ENCODE assay signal across 8 cellular contexts in genomic region chr17:18858567-18859245, GRCh38. TPM values are rescaled to one million over a fixed set of nuclear protein-coding genes. Genes with fewer than 3 reads are reported as not detected.
DNase-seq lines count a peak whose midpoint lies in the region; FAIRE-seq and TF ChIP-seq lines count a peak whose summit lies in the region.

No MANE protein-coding gene starts in this region.

- TF ChIP-seq CTCF in A673 (conservative IDR thresholded peaks at IDR 0.05; ENCODE audit: low read depth, low read length) (no peak), HFFc6 (IDR thresholded peaks at IDR 0.05) (no peak), bronchial epithelial cell (IDR thresholded peaks at IDR 0.05; ENCODE audit: insufficient read depth, low read length, severe bottlenecking) (no peak)

- H3K27me3 Mint-ChIP-seq in HFFc6 (ENCODE audit: insufficient read depth) = no peaks in the 10 kb centered on the region; the same call in 1 of the 2 replicates

- H3K36me3 Mint-ChIP-seq in HFFc6 (ENCODE audit: low read depth) = peaks cover 8% of the 10 kb centered on the region; the same call in 1 of the 2 replicates

- no peaks in the 10 kb centered on the region for H3K9me3 Mint-ChIP-seq in HFFc6

- BruUV-seq in A673 (replicated peaks; lab: Mats Ljungman, UMichigan) = TSS peak; percentile 73

- DNase-seq in A673 (ENCODE audit: low spot score) = no peak
- no peak for DNase-seq in HFFc6
- peak; percentile 14 for DNase-seq in bronchial epithelial cell (ENCODE audit: low read depth)
- DNase-seq in NCI-H2029 (lab: John Stamatoyannopoulos, UW) = no peak
- no peak for DNase-seq in DMS53 treated with DMSO at 0.1 percent for 48 hours (lab: John Stamatoyannopoulos, UW; ENCODE audit: unreplicated experiment)
- no peak for DNase-seq in activated CD4-positive, alpha-beta T cell treated with anti-CD3 and anti-CD28 coated beads for 1 hour
- no peak for DNase-seq in activated effector memory CD4-positive, alpha-beta T cell treated with anti-CD3 and anti-CD28 coated beads, Interleukin-2, amount 50 U/mL, for 16 hours

- H3K9me3 ChIP-seq in A673 (ENCODE audit: low read depth, low read length, poor library complexity, severe bottlenecking) (no peaks in the 10 kb centered on the region), mononuclear cell (ENCODE audit: low read depth, low read length) (no peaks in the 10 kb centered on the region)

- CTCF ChIA-PET in A673 (lab: Charles Lee) = no interaction called here

- no peaks in the 10 kb centered on the region for H3K36me3 ChIP-seq in A673 (ENCODE audit: insufficient read depth, low read length, poor library complexity, severe bottlenecking)
- peaks cover 1% of the 10 kb centered on the region for H3K36me3 ChIP-seq in bronchial epithelial cell (ENCODE audit: control insufficient read depth, insufficient read depth, low read length)

- no peaks in the 10 kb centered on the region for H3K27me3 ChIP-seq in A673 (replicated peaks; ENCODE audit: insufficient read depth, low read depth, low read length, poor library complexity)
- no peaks in the 10 kb centered on the region for H3K27me3 ChIP-seq in bronchial epithelial cell (ENCODE audit: control insufficient read depth, insufficient read depth, low read length)
- no peaks in the 10 kb centered on the region for H3K27me3 ChIP-seq in mononuclear cell (ENCODE audit: insufficient read depth, low read length)

- H3K4me3 ChIP-seq in A673 (ENCODE audit: low read depth, low read length, poor library complexity, severe bottlenecking) (peak overlapping the region; percentile 92), bronchial epithelial cell (ENCODE audit: low read depth, low read length) (peak overlapping the region; percentile 72), mononuclear cell (ENCODE audit: low read length) (peak overlapping the region; percentile 74)

- FAIRE-seq in bronchial epithelial cell (lab: Jason Lieb, UNC) = no peak

- intact Hi-C loops in A673 (cut with micrococcal nuclease; ENCODE audit: unreplicated experiment) = no loop called here

- H3K4me1 ChIP-seq in A673 (ENCODE audit: insufficient read depth, low read length, poor library complexity, severe bottlenecking) = peaks cover 12% of the 10 kb centered on the region
- peaks cover 55% of the 10 kb centered on the region for H3K4me1 ChIP-seq in mononuclear cell (ENCODE audit: insufficient read depth, low read length)

- H3K4me3 Mint-ChIP-seq in HFFc6 = peak overlapping the region; percentile 93

- peak overlapping the region; percentile 73 for H3K27ac Mint-ChIP-seq in HFFc6

- peaks cover 39% of the 10 kb centered on the region for H3K4me1 Mint-ChIP-seq in HFFc6 (ENCODE audit: low read depth)

- POLR2A ChIA-PET in A673 (lab: Charles Lee; ENCODE audit: low non-redundant PET) = interaction anchor here (0.5 kb wide), 1 partner anchor 1163 kb away, joined by 3 read pairs; no protein-coding TSS in a partner anchor

- H3K27ac ChIP-seq in A673 (ENCODE audit: low read depth, low read length, poor library complexity, severe bottlenecking) = peak overlapping the region; percentile 97

RNA-seq across cellular contexts. Expression of gene PRPSAP2, which starts 0.8 kb away (rescaled TPM):
- total RNA-seq in A673 (2021) = 72.1 and 73.4 TPM in 2 replicates
- 10 to 100 TPM; 20.4 to 27.2 (median 23.1) TPM for total RNA-seq in HFFc6 (2021; fragmentation: NEBNext Ultra II Directional; extraction: Animal tissue kit (Norgen Biotek cat#: 25700))
- total RNA-seq in bronchial epithelial cell = 36.9 and 46.5 TPM in 2 replicates
- 33.4 TPM for total RNA-seq in mononuclear cell
